Comparison of ENCODE assay signal across 8 cellular contexts in the genomic region with DNA sequence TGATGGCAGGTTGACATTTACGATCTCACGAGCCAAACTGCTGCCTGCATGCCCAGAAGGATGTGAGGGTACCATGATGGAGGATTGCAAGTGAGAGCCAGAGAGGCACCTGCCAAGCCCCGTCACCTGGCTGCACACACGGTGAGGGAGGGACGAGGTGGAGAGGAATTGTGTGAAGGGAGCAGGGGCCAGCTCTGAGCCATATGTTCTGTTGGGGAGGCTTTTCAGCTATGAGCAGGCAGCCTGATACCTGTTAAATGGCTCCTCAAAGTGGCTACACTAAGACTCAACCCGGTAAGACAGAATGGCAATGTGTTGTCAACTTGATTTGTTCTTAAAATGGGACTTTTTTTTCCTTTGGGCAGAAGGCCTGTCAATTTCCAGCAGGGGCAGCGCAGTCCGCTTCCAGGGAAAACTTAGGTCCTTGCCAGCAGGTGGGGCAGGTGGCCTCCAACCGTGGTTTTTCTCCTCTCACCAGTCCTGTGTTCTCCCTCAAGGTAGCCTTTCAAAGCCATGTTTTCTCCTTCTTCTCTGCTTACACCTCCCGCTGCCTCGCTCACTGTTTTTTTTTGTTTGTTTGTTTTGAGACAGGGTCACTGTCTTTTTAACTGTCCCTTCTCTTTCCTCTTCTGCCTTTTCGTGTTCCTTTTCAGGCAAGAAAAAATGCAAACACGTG. TPM values are rescaled to one million over a fixed set of nuclear protein-coding genes. Genes with fewer than 3 reads are reported as not detected.
DNase-seq lines count a peak whose midpoint lies in the region; ATAC-seq, FAIRE-seq and TF ChIP-seq lines count a peak whose summit lies in the region.

No MANE protein-coding gene starts in this region.

- FAIRE-seq in RCC 7860 (lab: Jason Lieb, UNC) (no peak), urothelium cell line (lab: Jason Lieb, UNC) (no peak)

- TF ChIP-seq CTCF in heart right ventricle (IDR thresholded peaks at IDR 0.05) (peak in 3 of 9 donors; percentile 14 to 29 (median 14)), GM20000 (IDR thresholded peaks at IDR 0.05; ENCODE audit: extremely low read depth, missing control alignments) (no peak)

- H3K36me3 ChIP-seq in heart right ventricle, result no peaks in the 10 kb centered on the region

- WGBS in heart right ventricle, 2 donors, result 76 to 77% methylated on average over 13 of the region's 13 CpGs

- H3K27me3 ChIP-seq in heart right ventricle, result peaks cover 0 to under 1% (median 0%) of the 10 kb centered on the region in 7 donors

- ATAC-seq in heart right ventricle (peak in 3 of 8 donors; percentile 15 to 35 (median 23)), GM18870 (IDR thresholded peaks at IDR 0.05; ENCODE audit: unreplicated experiment) (no peak)

- intact Hi-C loops in heart right ventricle (cut with DNase I) (no loop called here), cardiac septum (cut with DNase I) (loop anchor here (5.0 kb wide), 1 partner anchor 49 kb away; no protein-coding TSS in a partner anchor)

- no peak overlapping the region for H3K4me3 ChIP-seq in heart right ventricle

- H3K9me3 ChIP-seq in heart right ventricle, result peaks cover 0 to 14% (median 0%) of the 10 kb centered on the region in 11 donors

- peaks cover 0 to 46% (median 15%) of the 10 kb centered on the region in 9 donors for H3K4me1 ChIP-seq in heart right ventricle

- H3K27ac ChIP-seq in heart right ventricle, result peak overlapping the region in 6 of 10 donors; percentile 13 to 79 (median 70)

- DNase-seq in heart right ventricle (no peak), cardiac septum (ENCODE audit: low spot score) (no peak), RCC 7860 (ENCODE audit: low spot score) (peak; percentile 19), iPS-NIHi7 (ENCODE audit: extremely low spot score) (peak; percentile 77), urothelium cell line (ENCODE audit: low spot score) (peak; percentile 66), GM20000 (ENCODE audit: low spot score) (no peak), activated gamma-delta T cell (lab: John Stamatoyannopoulos, UW) (no peak)

RNA-seq across cellular contexts. Expression of gene ZNRF2, which starts 57.7 kb away (rescaled TPM):
- 10 to 100 TPM in 3 of 10 donors, 1 to 10 TPM in 7; 5.3 to 13.8 (median 8.8) TPM for total RNA-seq in heart right ventricle
- 1 to 10 TPM; 2.9 to 3.7 TPM for polyA plus RNA-seq in heart right ventricle
- 11.7 TPM for total RNA-seq in cardiac septum

Comparison
In these comparisons a context has a peak if more than half of its experiments do, and no peak if none do; other contexts are left out.
1. DNase-seq: peak in RCC 7860 (single experiment), iPS-NIHi7 (single experiment) and urothelium cell line (single experiment); none in heart right ventricle (0 of 2), cardiac septum (single experiment), GM20000 (single experiment) and activated gamma-delta T cell (single experiment).